8 cellular contexts compared by ENCODE assay signal in the genomic region with DNA sequence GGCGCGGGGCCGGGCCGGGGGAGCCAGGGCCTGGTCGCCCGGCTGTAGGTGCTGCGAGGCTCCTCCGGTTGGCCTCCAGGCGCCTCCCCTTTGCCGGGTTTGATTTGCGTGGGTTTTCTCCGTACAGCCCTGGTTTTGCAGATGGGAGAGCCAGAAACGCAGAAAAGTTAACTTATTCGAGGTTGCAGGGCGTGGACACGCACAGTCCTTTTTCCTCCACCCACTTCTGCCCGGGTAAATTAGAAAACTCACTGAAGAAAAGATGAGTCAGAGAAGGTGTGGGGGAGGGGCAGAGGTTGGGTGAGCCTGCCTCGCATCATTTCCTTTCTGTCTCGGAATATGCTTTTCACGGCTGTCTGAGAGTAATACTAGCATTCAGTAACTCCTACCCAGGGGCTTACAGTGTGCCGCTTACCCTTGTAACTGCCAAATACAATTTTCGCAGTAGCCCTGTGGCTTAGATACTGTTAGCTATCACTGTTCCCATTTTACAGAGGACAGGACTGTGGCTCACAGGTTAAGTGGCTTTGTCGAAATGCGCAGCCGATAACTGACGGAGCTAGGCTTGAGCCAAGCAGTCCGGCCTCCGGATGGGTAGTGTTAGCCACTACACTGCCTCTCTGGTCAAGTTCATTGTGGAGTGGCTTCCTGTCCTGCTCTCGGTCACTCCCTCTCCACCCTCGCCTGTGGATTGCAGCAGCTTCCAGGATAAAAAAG. TPM values are rescaled to one million over a fixed set of nuclear protein-coding genes. Genes with fewer than 3 reads are reported as not detected.
DNase-seq lines count a peak whose midpoint lies in the region; ATAC-seq, FAIRE-seq and TF ChIP-seq lines count a peak whose summit lies in the region.

No MANE protein-coding gene starts in this region.

- no peaks in the 10 kb centered on the region for H3K27me3 ChIP-seq in neuronal stem cell (ENCODE audit: control insufficient read depth in 3 of 3, insufficient read depth in 3 of 3, low read depth in 1 of 3, low read length in 3 of 3)
- H3K27me3 ChIP-seq in stomach smooth muscle (ENCODE audit: control insufficient read depth in 1 of 2, insufficient read depth in 2 of 2, low read length in 2 of 2), result peaks cover 3 to 4% of the 10 kb centered on the region in 2 donors

- H3K79me1 ChIP-seq in neuronal stem cell (ENCODE audit: low read depth, low read length), result peaks cover 21% of the 10 kb centered on the region

- peak overlapping the region; percentile 74 for H2BK120ac ChIP-seq in neuronal stem cell (ENCODE audit: low read depth, low read length)

- DNase-seq in ACHN (peak; percentile 84), RCC 7860 (ENCODE audit: low spot score) (peak; percentile 83), fibroblast of villous mesenchyme (ENCODE audit: low read depth) (peak; percentile 83), neuronal stem cell (ENCODE audit: low spot score) (no peak)
- DNase-seq in activated T-helper 1 cell treated with anti-CD3 and anti-CD28 coated beads, Interleukin-12 subunit alpha, Interleukin-12 subunit beta, Interleukin-2, Interleukin-4 antibody, amounts not matched to agents 30 ng/mL and 10 ng/mL and 1 ng/mL, durations not matched to agents 14 hours and 24 hours and 36 hours (ENCODE audit: low spot score), result peak; percentile 82

- H3K4me3 ChIP-seq in fibroblast of villous mesenchyme (ENCODE audit: low read depth, low read length), result peak overlapping the region; percentile 98
- H3K4me3 ChIP-seq in neuronal stem cell (ENCODE audit: low read length in 2 of 2), result peak overlapping the region; percentile 95 to 99
- H3K4me3 ChIP-seq in stomach smooth muscle (ENCODE audit: low read length in 2 of 2), result peak overlapping the region; percentile 86 to 93

- peak overlapping the region; percentile 99 for H3K27ac Mint-ChIP-seq in activated T-helper 1 cell treated with anti-CD3 and anti-CD28 coated beads, Interleukin-12 subunit alpha, Interleukin-12 subunit beta, Interleukin-2, Interleukin-4 antibody, amounts not matched to agents 30 ng/mL and 10 ng/mL and 1 ng/mL, durations not matched to agents 14 hours and 24 hours and 36 hours

- peak overlapping the region; percentile 87 for H2AFZ ChIP-seq in neuronal stem cell (ENCODE audit: low read length)

- H3K4ac ChIP-seq in neuronal stem cell (ENCODE audit: low read length), result peak overlapping the region; percentile 95

- H3K27ac ChIP-seq in neuronal stem cell (replicated peaks; ENCODE audit: low read length), result no peak overlapping the region
- peak overlapping the region; percentile 73 for H3K27ac ChIP-seq in stomach smooth muscle (ENCODE audit: low read length)

- H3K27me3 Mint-ChIP-seq in activated T-helper 1 cell treated with anti-CD3 and anti-CD28 coated beads, Interleukin-12 subunit alpha, Interleukin-12 subunit beta, Interleukin-2, Interleukin-4 antibody, amounts not matched to agents 30 ng/mL and 10 ng/mL and 1 ng/mL, durations not matched to agents 14 hours and 24 hours and 36 hours (ENCODE audit: insufficient read depth), result peaks cover 9% of the 10 kb centered on the region

- in situ Hi-C loops in ACHN (cut with HindIII; ENCODE audit: low pct_ligation_motif_present, low pct_unique_long_range_greater_than_20kb, low sequenced_read_pairs), result no loop called here

- WGBS in neuronal stem cell (ENCODE audit: extremely low coverage in 2 of 2, insufficient read length in 2 of 2, insufficient replicate concordance in 1 of 2), 2 donors, result no CpG with 5 or more reads among the region's 30 CpGs

- H4K91ac ChIP-seq in neuronal stem cell (ENCODE audit: low read depth, low read length, poor library complexity), result no peak overlapping the region

- peak overlapping the region; percentile 71 for H2BK15ac ChIP-seq in neuronal stem cell (ENCODE audit: low read length)

- H4K8ac ChIP-seq in neuronal stem cell (ENCODE audit: low read depth, low read length), result no peak overlapping the region

- peak overlapping the region; percentile 91 for H2AK5ac ChIP-seq in neuronal stem cell (ENCODE audit: low read depth, low read length)

- H3K9ac ChIP-seq in neuronal stem cell (ENCODE audit: low read depth, low read length, poor library complexity) (peak overlapping the region; percentile 100), stomach smooth muscle (ENCODE audit: low read length in 2 of 2) (peak overlapping the region; percentile 86 to 93)

- H3K9me3 ChIP-seq in neuronal stem cell (replicated peaks in 1 of 2; ENCODE audit: control insufficient read depth in 2 of 2, insufficient read depth in 1 of 2, low read depth in 1 of 2, low read length in 2 of 2), result no peaks in the 10 kb centered on the region
- no peaks in the 10 kb centered on the region for H3K9me3 ChIP-seq in stomach smooth muscle (ENCODE audit: control insufficient read depth in 2 of 2, low read length in 2 of 2)

- ATAC-seq in GM18867 (IDR thresholded peaks at IDR 0.05; ENCODE audit: unreplicated experiment) (peak; percentile 41), HG03159 (IDR thresholded peaks at IDR 0.05; ENCODE audit: unreplicated experiment) (peak; percentile 37)

- H3K36me3 Mint-ChIP-seq in activated T-helper 1 cell treated with anti-CD3 and anti-CD28 coated beads, Interleukin-12 subunit alpha, Interleukin-12 subunit beta, Interleukin-2, Interleukin-4 antibody, amounts not matched to agents 30 ng/mL and 10 ng/mL and 1 ng/mL, durations not matched to agents 14 hours and 24 hours and 36 hours (ENCODE audit: low read depth), result peaks cover 39% of the 10 kb centered on the region

- H3K36me3 ChIP-seq in neuronal stem cell (replicated peaks in 1 of 2; ENCODE audit: control insufficient read depth in 2 of 2, insufficient read depth in 2 of 2, low read length in 2 of 2) (peaks cover 21 to 44% of the 10 kb centered on the region in 2 donors), stomach smooth muscle (ENCODE audit: control insufficient read depth in 2 of 2, insufficient read depth in 2 of 2, low read length in 2 of 2) (peaks cover 16 to 18% of the 10 kb centered on the region in 2 donors)

- H2BK12ac ChIP-seq in neuronal stem cell (ENCODE audit: low read length), result no peak overlapping the region

- FAIRE-seq in RCC 7860 (lab: Jason Lieb, UNC), result peak; percentile 63

- H3K4me1 ChIP-seq in neuronal stem cell (ENCODE audit: control insufficient read depth in 2 of 2, insufficient read depth in 1 of 2, low read depth in 1 of 2, low read length in 2 of 2) (peaks cover 8 to 9% of the 10 kb centered on the region in 2 donors), stomach smooth muscle (ENCODE audit: control insufficient read depth, insufficient read depth, low read length) (peaks cover 16% of the 10 kb centered on the region)

- peak overlapping the region; percentile 94 for H3K14ac ChIP-seq in neuronal stem cell (ENCODE audit: low read length)

- intact Hi-C loops in activated T-helper 1 cell treated with anti-CD3 and anti-CD28 coated beads, Interleukin-12 subunit alpha, Interleukin-12 subunit beta, Interleukin-2, Interleukin-4 antibody, amounts not matched to agents 30 ng/mL and 10 ng/mL and 1 ng/mL, durations not matched to agents 14 hours and 24 hours and 36 hours (cut with micrococcal nuclease), result loop anchor here (1.0 to 5.0 kb wide), 9 partner anchors 66 to 1248 kb away; partner anchors contain the start of genes CTTN, LTO1, NADSYN1 and PPFIA1

- peak overlapping the region; percentile 99 for H3K18ac ChIP-seq in neuronal stem cell (ENCODE audit: low read length)

- peak overlapping the region; percentile 80 for H2BK5ac ChIP-seq in neuronal stem cell (ENCODE audit: low read length)

- H3K9me3 Mint-ChIP-seq in activated T-helper 1 cell treated with anti-CD3 and anti-CD28 coated beads, Interleukin-12 subunit alpha, Interleukin-12 subunit beta, Interleukin-2, Interleukin-4 antibody, amounts not matched to agents 30 ng/mL and 10 ng/mL and 1 ng/mL, durations not matched to agents 14 hours and 24 hours and 36 hours, result no peaks in the 10 kb centered on the region

- TF ChIP-seq CTCF in fibroblast of villous mesenchyme (IDR thresholded peaks at IDR 0.05; ENCODE audit: insufficient read depth, low read depth, low read length), result no peak

- H3K4me1 Mint-ChIP-seq in activated T-helper 1 cell treated with anti-CD3 and anti-CD28 coated beads, Interleukin-12 subunit alpha, Interleukin-12 subunit beta, Interleukin-2, Interleukin-4 antibody, amounts not matched to agents 30 ng/mL and 10 ng/mL and 1 ng/mL, durations not matched to agents 14 hours and 24 hours and 36 hours (ENCODE audit: low read depth), result peaks cover 42% of the 10 kb centered on the region

- peak overlapping the region; percentile 99 for H3K4me3 Mint-ChIP-seq in activated T-helper 1 cell treated with anti-CD3 and anti-CD28 coated beads, Interleukin-12 subunit alpha, Interleukin-12 subunit beta, Interleukin-2, Interleukin-4 antibody, amounts not matched to agents 30 ng/mL and 10 ng/mL and 1 ng/mL, durations not matched to agents 14 hours and 24 hours and 36 hours

- peak overlapping the region; percentile 100 for H3K23ac ChIP-seq in neuronal stem cell (ENCODE audit: low read depth, low read length, poor library complexity)

- peak overlapping the region; percentile 76 for H3K4me2 ChIP-seq in neuronal stem cell (ENCODE audit: insufficient read depth, low read length, poor library complexity, severe bottlenecking)

RNA-seq across cellular contexts. Expression of gene FADD, which starts 0.8 kb away (rescaled TPM):
- 47.9 and 51.8 TPM in 2 replicates for total RNA-seq in activated T-helper 1 cell treated with anti-CD3 and anti-CD28 coated beads, Interleukin-12 subunit alpha, Interleukin-12 subunit beta, Interleukin-2, Interleukin-4 antibody, amounts not matched to agents 30 ng/mL and 10 ng/mL and 1 ng/mL, durations not matched to agents 14 hours and 24 hours and 36 hours
- 39.0 and 49.7 TPM in 2 replicates for total RNA-seq in fibroblast of villous mesenchyme
- polyA plus RNA-seq in neuronal stem cell (2013, experiment 1 of 2), result 18.3 TPM
- polyA plus RNA-seq in neuronal stem cell (2013, experiment 2 of 2), result 18.4 TPM
